ENCODE assay signal across 8 cellular contexts in genomic region chr15:66496951-66497501, GRCh38. TPM values are rescaled to one million over a fixed set of nuclear protein-coding genes. Genes with fewer than 3 reads are reported as not detected.
DNase-seq lines count a peak whose midpoint lies in the region; ATAC-seq and TF ChIP-seq lines count a peak whose summit lies in the region.

No MANE protein-coding gene starts in this region.

- CTCF ChIA-PET in MCF 10A (lab: Yijun Ruan, JAX): interaction anchor here (0.7 to 4.0 kb wide), 13 partner anchors 8 to 364 kb away, joined by 3 to 50 read pairs (median 9); partner anchors contain the start of gene MAP2K1

- H3K36me3 Mint-ChIP-seq in MCF 10A (ENCODE audit: insufficient read depth, unreplicated experiment) (peaks cover 75% of the 10 kb centered on the region), type B pancreatic cell (peaks cover 40% of the 10 kb centered on the region)

- H3K4me1 ChIP-seq in lung (ENCODE audit: control insufficient read depth in 2 of 2, insufficient read depth in 2 of 2, low read length in 2 of 2): peaks cover 0 to 1% of the 10 kb centered on the region in 2 donors

- DNase-seq in AG10803 (ENCODE audit: low read depth) (no peak), MG63 (no peak), MCF 10A (ENCODE audit: unreplicated experiment) (no peak), lung (ENCODE audit: low spot score) (no peak), type B pancreatic cell (ENCODE audit: extremely low spot score, unreplicated experiment) (peak; percentile 57), NCI-H69 (lab: John Stamatoyannopoulos, UW) (no peak), inferior parietal cortex (ENCODE audit: extremely low spot score) (no peak)

- WGBS in lung, 2 donors: 18 to 20% methylated on average over 17 of the region's 17 CpGs

- H3K9me3 ChIP-seq in MG63: no peaks in the 10 kb centered on the region
- H3K9me3 ChIP-seq in lung (ENCODE audit: control insufficient read depth in 2 of 2, insufficient read depth in 1 of 2, low read length in 1 of 2): no peaks in the 10 kb centered on the region

- H3K36me3 ChIP-seq in MG63 (peaks cover 99% of the 10 kb centered on the region), lung (ENCODE audit: control insufficient read depth in 2 of 2, insufficient read depth in 2 of 2, low read length in 2 of 2) (peaks cover 20 to 47% of the 10 kb centered on the region in 2 donors)

- no TSS peak for BruUV-seq in MCF 10A (replicated peaks; lab: Mats Ljungman, UMichigan)

- peak overlapping the region; percentile 85 for H3K4me3 ChIP-seq in AG10803 (ENCODE audit: low read length)
- peak overlapping the region; percentile 55 for H3K4me3 ChIP-seq in MG63
- peak overlapping the region; percentile 92 for H3K4me3 ChIP-seq in lung

- peak; percentile 15 for ATAC-seq in GM19023 (IDR thresholded peaks at IDR 0.05; ENCODE audit: unreplicated experiment)
- peak; percentile 6 for ATAC-seq in lung (ENCODE audit: insufficient read depth, low FRiP score)

- H3K27me3 Mint-ChIP-seq in MCF 10A (ENCODE audit: insufficient read depth, unreplicated experiment) (no peaks in the 10 kb centered on the region), type B pancreatic cell (no peaks in the 10 kb centered on the region)

- H3K4me1 Mint-ChIP-seq in MCF 10A (ENCODE audit: insufficient read depth, unreplicated experiment) (peaks cover 13% of the 10 kb centered on the region), type B pancreatic cell (ENCODE audit: unreplicated experiment) (peaks cover 18% of the 10 kb centered on the region)

- TF ChIP-seq CTCF in AG10803 (conservative IDR thresholded peaks at IDR 0.05; ENCODE audit: low read length): no peak
- TF ChIP-seq CTCF in MCF 10A (IDR thresholded peaks at IDR 0.05; ENCODE audit: unreplicated experiment): no peak
- TF ChIP-seq CTCF in lung (IDR thresholded peaks at IDR 0.05; ENCODE audit: control extremely low read depth, extremely low read depth): no peak
- no peak for TF ChIP-seq CTCF in type B pancreatic cell (conservative IDR thresholded peaks at IDR 0.05)

- peak overlapping the region; percentile 75 to 96 for H3K27ac ChIP-seq in lung (ENCODE audit: low read depth in 1 of 2, low read length in 1 of 2)

- H3K27me3 ChIP-seq in MG63: no peaks in the 10 kb centered on the region
- H3K27me3 ChIP-seq in lung (ENCODE audit: control insufficient read depth, insufficient read depth): no peaks in the 10 kb centered on the region

- H3K27ac Mint-ChIP-seq in MCF 10A (ENCODE audit: low read depth, unreplicated experiment) (peak overlapping the region; percentile 87), type B pancreatic cell (peak overlapping the region; percentile 95)

- intact Hi-C loops in MCF 10A (cut with micrococcal nuclease): loop anchor here (1.0 to 5.0 kb wide), 4 partner anchors 111 to 515 kb away; partner anchors contain the start of genes MAP2K1 and TIPIN

- no peaks in the 10 kb centered on the region for H3K9me3 Mint-ChIP-seq in MCF 10A (ENCODE audit: unreplicated experiment)
- H3K9me3 Mint-ChIP-seq in type B pancreatic cell: no peaks in the 10 kb centered on the region

- H3K4me3 Mint-ChIP-seq in MCF 10A (ENCODE audit: unreplicated experiment): peak overlapping the region; percentile 90
- H3K4me3 Mint-ChIP-seq in type B pancreatic cell: peak overlapping the region; percentile 96

- POLR2A ChIA-PET in MCF 10A (lab: Yijun Ruan, JAX): interaction anchor here (0.8 to 6.1 kb wide), 13 partner anchors 8 to 205 kb away, joined by 3 to 158 read pairs (median 6); partner anchors contain the start of genes DIS3L, MAP2K1, RPL4 and TIPIN

RNA-seq across cellular contexts. Expression of gene SNAPC5, which starts 0.5 kb away (rescaled TPM):
- 35.4 and 40.8 TPM in 2 replicates for total RNA-seq in MG63 (2014; rRNA removed; shearing (Covaris generic); ENCODE audit: low replicate concordance)
- total RNA-seq in MCF 10A (2022) (22.9 and 24.6 TPM in 2 replicates), lung (10 to 100 TPM; 19.2 to 25.4 TPM), type B pancreatic cell (ENCODE audit: low replicate concordance) (25.3 and 27.8 TPM in 2 replicates)
- 10 to 100 TPM; 28.1 to 41.4 TPM for polyA plus RNA-seq in lung

RNA-seq across cellular contexts. Expression of gene RPL4, which starts 7.6 kb away (rescaled TPM):
- 9,593 and 13,354 TPM in 2 replicates for total RNA-seq in MG63 (2014; rRNA removed; shearing (Covaris generic); ENCODE audit: low replicate concordance)
- total RNA-seq in MCF 10A (2022) (5,336 and 5,631 TPM in 2 replicates), lung (1,000 to 10,000 TPM; 1,560 to 2,503 TPM), type B pancreatic cell (ENCODE audit: low replicate concordance) (2,930 and 3,234 TPM in 2 replicates)
- 1,000 to 10,000 TPM; 2,394 to 2,474 TPM for polyA plus RNA-seq in lung

RNA-seq across cellular contexts. Expression of gene ZWILCH, which starts 8.1 kb away (rescaled TPM):
- 36.4 and 59.1 TPM in 2 replicates for total RNA-seq in MG63 (2014; rRNA removed; shearing (Covaris generic); ENCODE audit: low replicate concordance)
- total RNA-seq in MCF 10A (2022) (20.8 and 27.4 TPM in 2 replicates), lung (1 to 10 TPM; 7.4 to 9.9 TPM), type B pancreatic cell (ENCODE audit: low replicate concordance) (15.0 and 23.2 TPM in 2 replicates)
- 1 to 10 TPM; 3.2 to 4.8 TPM for polyA plus RNA-seq in lung
